ENCODE assay signal across 19 cellular contexts in genomic region chr18:78660311-78660710, GRCh38.
"Had no signal": no experiment of that assay in that cellular context is flagged by ENCODE, and none has a peak within 500 bp of the region (broad histone marks: within the 10 kb centered on the region; RNA-seq: fewer than 3 reads in every experiment).

No MANE protein-coding gene starts in this region.

- DNase-seq: dermis blood vessel endothelial cell; dorsolateral prefrontal cortex; effector CD4-positive, alpha-beta T cell; effector memory CD4-positive, alpha-beta T cell; esophagus squamous epithelium; foreskin fibroblast; foreskin melanocyte; gastrocnemius medialis; heart right ventricle; hippocampal formation; lower lobe of right lung; mesenchymal stem cell had no signal

- H3K9me3 ChIP-seq: gastrocnemius medialis, lower lobe of right lung had no signal

- H3K4me1 Mint-ChIP-seq: mesothelial cell of epicardium had no signal

- H3K27me3 ChIP-seq: gastrocnemius medialis had no signal

- H3K4me3 Mint-ChIP-seq: mesothelial cell of epicardium had no signal

- H3K27ac Mint-ChIP-seq: mesothelial cell of epicardium had no signal

- H3K4me1 ChIP-seq: esophagus squamous epithelium, gastrocnemius medialis, heart right ventricle, left lung, lower lobe of right lung had no signal

- ATAC-seq: esophagus mucosa, gastrocnemius medialis, left ventricle myocardium superior had no signal

- H3K27ac ChIP-seq: coronary artery, dorsolateral prefrontal cortex, epithelial cell of prostate, esophagus squamous epithelium, gastrocnemius medialis, heart right ventricle, left lung, lower lobe of right lung had no signal

- H3K36me3 ChIP-seq: esophagus squamous epithelium, gastrocnemius medialis, heart right ventricle, left lung, lower lobe of right lung had no signal

- H3K4me3 ChIP-seq: coronary artery, dorsolateral prefrontal cortex, esophagus squamous epithelium, gastrocnemius medialis, heart right ventricle, left lung, lower lobe of right lung, mucosa of descending colon had no signal
